10 cellular contexts compared by ENCODE assay signal in genomic region chr5:10578869-10579268, GRCh38. TPM values are rescaled to one million over a fixed set of nuclear protein-coding genes. Genes with fewer than 3 reads are reported as not detected.
A peak's percentile ranks its signal among the peaks of the same experiment; 100 is the strongest.
DNase-seq lines count a peak whose midpoint lies in the region; ATAC-seq and TF ChIP-seq lines count a peak whose summit lies in the region.
"Had no signal": no experiment of that assay in that cellular context is flagged by ENCODE, and none has a peak within 500 bp of the region (broad histone marks: within the 10 kb centered on the region; RNA-seq: fewer than 3 reads in every experiment).

No MANE protein-coding gene starts in this region.

- H3K27me3 ChIP-seq in transverse colon, result no peaks in the 10 kb centered on the region
- H3K27me3 ChIP-seq in CD4-positive, alpha-beta memory T cell (ENCODE audit: insufficient read depth, low read length), result no peaks in the 10 kb centered on the region
- no peaks in the 10 kb centered on the region for H3K27me3 ChIP-seq in effector memory CD4-positive, alpha-beta T cell (replicated peaks; ENCODE audit: control insufficient read depth, insufficient read depth, low read length, poor library complexity, severe bottlenecking)

- no peaks in the 10 kb centered on the region for H3K9me3 ChIP-seq in transverse colon
- no peaks in the 10 kb centered on the region for H3K9me3 ChIP-seq in CD4-positive, alpha-beta memory T cell (ENCODE audit: control insufficient read depth in 1 of 2, low read length in 2 of 2)
- no peaks in the 10 kb centered on the region for H3K9me3 ChIP-seq in effector memory CD4-positive, alpha-beta T cell (ENCODE audit: control insufficient read depth, low read length)

- ATAC-seq in natural killer cell (no peak), HG02798 (IDR thresholded peaks at IDR 0.05; ENCODE audit: poor library complexity, unreplicated experiment) (peak; percentile 54)
- ATAC-seq in natural killer cell treated with Interleukin-12 subunit alpha and Interleukin-12 subunit beta and Interleukin-15 and Interleukin-18, amount 100 ng/mL, for 72 hours, result no peak

- H3K27ac Mint-ChIP-seq in natural killer cell, result no peak overlapping the region
- no peak overlapping the region for H3K27ac Mint-ChIP-seq in natural killer cell treated with Interleukin-12 subunit alpha and Interleukin-12 subunit beta and Interleukin-15 and Interleukin-18, amount 100 ng/mL, for 72 hours
- no peak overlapping the region for H3K27ac Mint-ChIP-seq in CD4-positive, alpha-beta memory T cell

- CTCF ChIA-PET in CD4-positive, alpha-beta memory T cell (lab: Charles Lee; ENCODE audit: partially characterized antibody), result no interaction called here

- peaks cover 3 to 5% of the 10 kb centered on the region in 2 donors for H3K27me3 Mint-ChIP-seq in natural killer cell (ENCODE audit: low read depth in 2 of 2)
- peaks cover 5 to 10% of the 10 kb centered on the region in 2 donors for H3K27me3 Mint-ChIP-seq in natural killer cell treated with Interleukin-12 subunit alpha and Interleukin-12 subunit beta and Interleukin-15 and Interleukin-18, amount 100 ng/mL, for 72 hours
- H3K27me3 Mint-ChIP-seq in CD4-positive, alpha-beta memory T cell, result no peaks in the 10 kb centered on the region

- DNase-seq in natural killer cell (peak; percentile 1), MV-4-11 (lab: John Stamatoyannopoulos, UW) (peak; percentile 48), transverse colon (no peak)
- DNase-seq in natural killer cell treated with Interleukin-12 subunit alpha and Interleukin-12 subunit beta and Interleukin-15 and Interleukin-18, amount 100 ng/mL, for 72 hours (ENCODE audit: low spot score), result no peak
- no peak for DNase-seq in effector CD8-positive, alpha-beta T cell (lab: John Stamatoyannopoulos, UW)
- no peak for DNase-seq in CD4-positive, alpha-beta memory T cell
- no peak for DNase-seq in effector memory CD4-positive, alpha-beta T cell
- DNase-seq: IMR-90; stimulated activated CD4-positive, alpha-beta T cell treated with anti-CD3 and anti-CD28 coated beads, Interleukin-2, amount 100 ng/mL, for 48 hours had no signal

- POLR2A ChIA-PET in CD4-positive, alpha-beta memory T cell (lab: Charles Lee; ENCODE audit: partially characterized antibody), result no interaction called here

- no peaks in the 10 kb centered on the region for H3K36me3 Mint-ChIP-seq in natural killer cell
- peaks cover 4% of the 10 kb centered on the region for H3K36me3 Mint-ChIP-seq in natural killer cell treated with Interleukin-12 subunit alpha and Interleukin-12 subunit beta and Interleukin-15 and Interleukin-18, amount 100 ng/mL, for 72 hours
- no peaks in the 10 kb centered on the region for H3K36me3 Mint-ChIP-seq in CD4-positive, alpha-beta memory T cell

- no peak for TF ChIP-seq EP300 in transverse colon (IDR thresholded peaks at IDR 0.05; ENCODE audit: low read depth)

- TF ChIP-seq CTCF in natural killer cell (IDR thresholded peaks at IDR 0.05), result no peak
- no peak for TF ChIP-seq CTCF in transverse colon (IDR thresholded peaks at IDR 0.05)

- peaks cover 5 to 22% of the 10 kb centered on the region in 2 donors for H3K4me1 Mint-ChIP-seq in natural killer cell
- H3K4me1 Mint-ChIP-seq in natural killer cell treated with Interleukin-12 subunit alpha and Interleukin-12 subunit beta and Interleukin-15 and Interleukin-18, amount 100 ng/mL, for 72 hours (ENCODE audit: low read depth in 2 of 2), result peaks cover 24 to 31% of the 10 kb centered on the region in 2 donors
- peaks cover 13 to 49% (median 27%) of the 10 kb centered on the region in 4 donors for H3K4me1 Mint-ChIP-seq in CD4-positive, alpha-beta memory T cell

- no peak overlapping the region for H3K4me3 ChIP-seq in transverse colon
- no peak overlapping the region for H3K4me3 ChIP-seq in CD4-positive, alpha-beta memory T cell (ENCODE audit: low read length in 2 of 2)
- no peak overlapping the region for H3K4me3 ChIP-seq in effector memory CD4-positive, alpha-beta T cell (ENCODE audit: insufficient read depth, low read depth, low read length, poor library complexity, severe bottlenecking)

- peaks cover 0 to 5% (median 0%) of the 10 kb centered on the region in 4 donors for H3K4me1 ChIP-seq in transverse colon
- H3K4me1 ChIP-seq in CD4-positive, alpha-beta memory T cell (ENCODE audit: insufficient read depth, low read length), result peaks cover 29% of the 10 kb centered on the region
- H3K4me1 ChIP-seq in effector memory CD4-positive, alpha-beta T cell (ENCODE audit: control insufficient read depth, insufficient read depth, low read length, poor library complexity, severe bottlenecking), result peaks cover 2% of the 10 kb centered on the region

- no peak for TF ChIP-seq POLR2A in transverse colon (IDR thresholded peaks at IDR 0.05)

- intact Hi-C loops in natural killer cell (cut with micrococcal nuclease) (no loop called here), transverse colon (cut with DNase I; ENCODE audit: low total_unique reads) (no loop called here)
- intact Hi-C loops in CD4-positive, alpha-beta memory T cell (cut with micrococcal nuclease), result no loop called here

- 79% methylated on average over 6 of the region's 6 CpGs; no CpG with 5 or more reads in 1 of the 2 donors for WGBS in transverse colon (ENCODE audit: low coverage in 1 of 2), 2 donors

- in situ Hi-C loops in transverse colon (cut with MboI; ENCODE audit: low pct_ligation_motif_present in 1 of 4, low pct_unique_long_range_greater_than_20kb in 1 of 4, low sequenced_read_pairs in 3 of 4), result no loop called here

- no peak overlapping the region for H3K27ac ChIP-seq in transverse colon
- no peak overlapping the region for H3K27ac ChIP-seq in CD4-positive, alpha-beta memory T cell (ENCODE audit: low read depth, low read length)
- H3K27ac ChIP-seq in effector memory CD4-positive, alpha-beta T cell (ENCODE audit: insufficient read depth, low read length, poor library complexity, severe bottlenecking), result no peak overlapping the region

- H3K36me3 ChIP-seq in transverse colon, result no peaks in the 10 kb centered on the region
- no peaks in the 10 kb centered on the region for H3K36me3 ChIP-seq in CD4-positive, alpha-beta memory T cell (ENCODE audit: insufficient read depth, low read length)
- H3K36me3 ChIP-seq in effector memory CD4-positive, alpha-beta T cell (ENCODE audit: control insufficient read depth, insufficient read depth, low read length), result no peaks in the 10 kb centered on the region

- no peaks in the 10 kb centered on the region for H3K9me3 Mint-ChIP-seq in natural killer cell
- no peaks in the 10 kb centered on the region for H3K9me3 Mint-ChIP-seq in natural killer cell treated with Interleukin-12 subunit alpha and Interleukin-12 subunit beta and Interleukin-15 and Interleukin-18, amount 100 ng/mL, for 72 hours
- peaks cover 0 to 2% (median 0%) of the 10 kb centered on the region in 8 donors for H3K9me3 Mint-ChIP-seq in CD4-positive, alpha-beta memory T cell

- H3K4me3 Mint-ChIP-seq in natural killer cell, result no peak overlapping the region
- H3K4me3 Mint-ChIP-seq in natural killer cell treated with Interleukin-12 subunit alpha and Interleukin-12 subunit beta and Interleukin-15 and Interleukin-18, amount 100 ng/mL, for 72 hours, result no peak overlapping the region
- H3K4me3 Mint-ChIP-seq in CD4-positive, alpha-beta memory T cell, result no peak overlapping the region

RNA-seq across cellular contexts. Expression of gene ANKRD33B, which starts 15.0 kb away (rescaled TPM):
- 1 to 10 TPM; 2.4 to 4.3 (median 3.9) TPM for total RNA-seq in natural killer cell
- 10 to 100 TPM; 10.9 to 18.9 TPM for total RNA-seq in natural killer cell treated with Interleukin-12 subunit alpha and Interleukin-12 subunit beta and Interleukin-15 and Interleukin-18, amount 100 ng/mL, for 72 hours
- 1 to 10 TPM in 3 of 4 donors, under 1 TPM in 1; 0.20 to 3.2 (median 1.4) TPM for total RNA-seq in transverse colon
- total RNA-seq in CD4-positive, alpha-beta memory T cell, result 1 to 10 TPM; 2.0 to 2.3 TPM
- under 1 TPM; 0.05 to 0.37 TPM for polyA plus RNA-seq in CD4-positive, alpha-beta memory T cell

Comparison
In these comparisons a context has a peak if more than half of its experiments do, and no peak if none do; other contexts are left out.
1. DNase-seq: peak in natural killer cell (single experiment) and MV-4-11 (single experiment); none in natural killer cell treated with Interleukin-12 subunit alpha and Interleukin-12 subunit beta and Interleukin-15 and Interleukin-18, amount 100 ng/mL, for 72 hours (single experiment), effector CD8-positive, alpha-beta T cell (single experiment), transverse colon (single experiment), CD4-positive, alpha-beta memory T cell (0 of 5) and effector memory CD4-positive, alpha-beta T cell (0 of 3).